10 cellular contexts compared by ENCODE assay signal in genomic region chr9:133419005-133419404, GRCh38. TPM values are rescaled to one million over a fixed set of nuclear protein-coding genes. Genes with fewer than 3 reads are reported as not detected.
A peak's percentile ranks its signal among the peaks of the same experiment; 100 is the strongest.
DNase-seq lines count a peak whose midpoint lies in the region; ATAC-seq and TF ChIP-seq lines count a peak whose summit lies in the region.
"Had no signal": no experiment of that assay in that cellular context is flagged by ENCODE, and none has a peak within 500 bp of the region (broad histone marks: within the 10 kb centered on the region; RNA-seq: fewer than 3 reads in every experiment).

No MANE protein-coding gene starts in this region.

- H3K27ac ChIP-seq in cardiac muscle cell, result no peak overlapping the region
- peak overlapping the region; percentile 94 for H3K27ac ChIP-seq in hepatocyte
- peak overlapping the region; percentile 90 to 94 (median 94) for H3K27ac ChIP-seq in transverse colon

- intact Hi-C loops in Right ventricle myocardium superior (cut with DNase I), result no loop called here
- intact Hi-C loops in transverse colon (cut with DNase I; ENCODE audit: low total_unique reads), result no loop called here

- WGBS in hepatocyte (ENCODE audit: low lambda C conversion rate, missing lambda C conversion rate), result 68% methylated on average over 13 of the region's 13 CpGs
- WGBS in transverse colon (ENCODE audit: low coverage in 1 of 2), 2 donors, result 46% methylated on average over 13 of the region's 13 CpGs; no CpG with 5 or more reads in 1 of the 2 donors

- H3K9me2 ChIP-seq in hepatocyte (replicated peaks; ENCODE audit: insufficient read depth), result no peaks in the 10 kb centered on the region

- TF ChIP-seq EP300 in transverse colon (IDR thresholded peaks at IDR 0.05; ENCODE audit: low read depth), result no peak

- POLR2A ChIA-PET in WTC11 (lab: Charles Lee), result interaction anchor here (0.8 to 1.3 kb wide), 2 partner anchors 11 to 16 kb away, joined by 3 read pairs; no protein-coding TSS in a partner anchor

- peak; percentile 63 for TF ChIP-seq POLR2A in transverse colon (IDR thresholded peaks at IDR 0.05)

- DNase-seq in cardiac muscle cell (ENCODE audit: low read depth in 1 of 2, low spot score in 1 of 2) (no peak), Right ventricle myocardium superior (no peak), WTC11 (ENCODE audit: low spot score) (no peak), hepatocyte (ENCODE audit: low spot score) (peak; percentile 40), transverse colon (peak; percentile 69), NCI-H526 treated with DMSO at 0.1 percent for 48 hours (lab: John Stamatoyannopoulos, UW) (no peak), GM19240 (ENCODE audit: insufficient read length, low spot score) (no peak)
- DNase-seq: NCI-H2171 had no signal

- H4K20me1 ChIP-seq in hepatocyte (ENCODE audit: insufficient read depth, poor library complexity, severe bottlenecking), result no peaks in the 10 kb centered on the region

- H3K4me1 Mint-ChIP-seq in WTC11, result peaks cover 39% of the 10 kb centered on the region

- in situ Hi-C loops in transverse colon (cut with MboI; ENCODE audit: low pct_ligation_motif_present in 1 of 4, low pct_unique_long_range_greater_than_20kb in 1 of 4, low sequenced_read_pairs in 3 of 4), result no loop called here

- peak overlapping the region; percentile 80 for H3K27ac Mint-ChIP-seq in WTC11

- TF ChIP-seq CTCF in cardiac muscle cell (IDR thresholded peaks at IDR 0.05; ENCODE audit: low read depth, low read length), result no peak
- no peak for TF ChIP-seq CTCF in WTC11 (IDR thresholded peaks at IDR 0.05)
- no peak for TF ChIP-seq CTCF in hepatocyte (IDR thresholded peaks at IDR 0.05; ENCODE audit: poor library complexity)
- TF ChIP-seq CTCF in transverse colon (IDR thresholded peaks at IDR 0.05), result no peak

- H3K79me2 ChIP-seq in hepatocyte, result peaks cover 36% of the 10 kb centered on the region

- H2AFZ ChIP-seq in hepatocyte, result peak overlapping the region; percentile 90

- H3K27me3 ChIP-seq in cardiac muscle cell (no peaks in the 10 kb centered on the region), hepatocyte (no peaks in the 10 kb centered on the region), transverse colon (no peaks in the 10 kb centered on the region)

- no peaks in the 10 kb centered on the region for H3K9me3 Mint-ChIP-seq in WTC11

- ATAC-seq in Right ventricle myocardium superior (ENCODE audit: poor library complexity) (no peak), WTC11 (no peak), HG02970 (IDR thresholded peaks at IDR 0.05; ENCODE audit: low FRiP score, unreplicated experiment) (no peak)

- H3K4me1 ChIP-seq in cardiac muscle cell (ENCODE audit: low read depth) (peaks cover 5% of the 10 kb centered on the region), hepatocyte (ENCODE audit: insufficient read depth) (peaks cover 13% of the 10 kb centered on the region), transverse colon (peaks cover 0 to 38% (median 27%) of the 10 kb centered on the region in 4 donors)

- peaks cover 12% of the 10 kb centered on the region for H3K36me3 Mint-ChIP-seq in WTC11

- CTCF ChIA-PET in WTC11 (lab: Charles Lee), result interaction anchor here (0.6 kb wide), 1 partner anchor 37 kb away, joined by 3 read pairs; no protein-coding TSS in a partner anchor

- H3K4me3 Mint-ChIP-seq in WTC11, result peak overlapping the region; percentile 96

- H3K4me2 ChIP-seq in hepatocyte, result peak overlapping the region; percentile 90

- H3K36me3 ChIP-seq in cardiac muscle cell, result no peaks in the 10 kb centered on the region
- no peaks in the 10 kb centered on the region for H3K36me3 ChIP-seq in hepatocyte (replicated peaks; ENCODE audit: insufficient read depth, low read depth)
- H3K36me3 ChIP-seq in transverse colon, result peaks cover 0 to 7% (median 0%) of the 10 kb centered on the region in 4 donors

- H3K9me3 ChIP-seq in cardiac muscle cell (ENCODE audit: low read depth) (no peaks in the 10 kb centered on the region), hepatocyte (ENCODE audit: low read depth) (no peaks in the 10 kb centered on the region), transverse colon (no peaks in the 10 kb centered on the region)

- H3K4me3 ChIP-seq in cardiac muscle cell (peak overlapping the region; percentile 88), hepatocyte (no peak overlapping the region), transverse colon (peak overlapping the region in 3 of 4 donors; percentile 80 to 99 (median 97))

- no peaks in the 10 kb centered on the region for H3K27me3 Mint-ChIP-seq in WTC11 (ENCODE audit: low read depth)

TF ChIP-seq in WTC11, 78 proteins besides CTCF, POLR2A, EP300 and RAD21:
- no peak for TF ChIP-seq CDX4 (CRISPR knock-in tag; IDR thresholded peaks at IDR 0.05; ENCODE audit: borderline replicate concordance)
- no peak for TF ChIP-seq SMAD4 (CRISPR knock-in tag; IDR thresholded peaks at IDR 0.05)
- no peak for TF ChIP-seq SP1 (CRISPR knock-in tag; conservative IDR thresholded peaks at IDR 0.05)
TF ChIP-seq in WTC11: peak in this region for 0.

RNA-seq across cellular contexts. Expression of gene REXO4, which starts 1.2 kb away (rescaled TPM):
- total RNA-seq in cardiac muscle cell (35.7 and 50.2 TPM in 2 replicates), Right ventricle myocardium superior (18.0 TPM), WTC11 (2021) (33.0 to 38.6 TPM (median 36.3 TPM) in 3 replicates), hepatocyte (16.6 and 19.4 TPM in 2 replicates), transverse colon (10 to 100 TPM; 12.1 to 21.9 (median 16.0) TPM)
- polyA plus RNA-seq in cardiac muscle cell (27.1 and 30.1 TPM in 2 replicates), hepatocyte (17.2 and 18.0 TPM in 2 replicates)

RNA-seq across cellular contexts. Expression of gene ADAMTS13, which starts 3.2 kb away (rescaled TPM):
- 12.2 and 16.9 TPM in 2 replicates for total RNA-seq in cardiac muscle cell
- polyA plus RNA-seq in cardiac muscle cell, result 10.1 and 11.2 TPM in 2 replicates
- 2.8 TPM for total RNA-seq in Right ventricle myocardium superior
- 12.0 to 16.4 TPM (median 15.9 TPM) in 3 replicates for total RNA-seq in WTC11 (2021)
- 1.5 and 6.8 TPM in 2 replicates for total RNA-seq in hepatocyte
- polyA plus RNA-seq in hepatocyte, result 6.5 and 11.4 TPM in 2 replicates
- total RNA-seq in transverse colon, result 10 to 100 TPM in 2 of 4 donors, 1 to 10 TPM in 2; 2.6 to 12.7 (median 7.2) TPM
- polyA plus RNA-seq: CD14-positive monocyte had no signal

RNA-seq across cellular contexts. Expression of gene CACFD1, which starts 40.8 kb away (rescaled TPM):
- 61.7 and 73.8 TPM in 2 replicates for total RNA-seq in cardiac muscle cell
- polyA plus RNA-seq in cardiac muscle cell, result 56.6 and 64.0 TPM in 2 replicates
- 12.9 TPM for total RNA-seq in Right ventricle myocardium superior
- total RNA-seq in WTC11 (2021), result 22.5 to 38.7 TPM (median 29.5 TPM) in 3 replicates
- 31.5 and 37.8 TPM in 2 replicates for total RNA-seq in hepatocyte
- polyA plus RNA-seq in hepatocyte, result 49.2 and 50.4 TPM in 2 replicates
- 100 to 1,000 TPM in 1 of 4 donors, 10 to 100 TPM in 3; 44.6 to 153 (median 80.0) TPM for total RNA-seq in transverse colon

RNA-seq across cellular contexts. Expression of gene STKLD1, which starts 42.8 kb away (rescaled TPM):
- total RNA-seq in cardiac muscle cell (2.0 and 2.2 TPM in 2 replicates), Right ventricle myocardium superior (0.27 TPM), WTC11 (2021) (0.94 to 1.6 TPM (median 0.98 TPM) in 3 replicates), hepatocyte (0.10 and 0.48 TPM in 2 replicates), transverse colon (1 to 10 TPM in 1 of 4 donors, under 1 TPM in 1, not detected in 2; 0.68 to 1.5 TPM)
- polyA plus RNA-seq in cardiac muscle cell (5.1 and 7.3 TPM in 2 replicates), hepatocyte (1.6 and 2.5 TPM in 2 replicates)
- polyA plus RNA-seq: CD14-positive monocyte had no signal

RNA-seq across cellular contexts. Expression of gene SURF4, which starts 43.1 kb away (rescaled TPM):
- total RNA-seq in cardiac muscle cell (121 and 191 TPM in 2 replicates), Right ventricle myocardium superior (58.3 TPM), WTC11 (2021) (171 to 173 TPM (median 173 TPM) in 3 replicates), hepatocyte (354 and 374 TPM in 2 replicates), transverse colon (100 to 1,000 TPM in 3 of 4 donors, 10 to 100 TPM in 1; 89.4 to 205 (median 147) TPM)
- polyA plus RNA-seq in cardiac muscle cell (129 and 200 TPM in 2 replicates), hepatocyte (294 and 360 TPM in 2 replicates)

Comparison
In these comparisons a context has a peak if more than half of its experiments do, and no peak if none do; other contexts are left out.
1. DNase-seq: peak in hepatocyte (single experiment) and transverse colon (single experiment); none in cardiac muscle cell (0 of 2), Right ventricle myocardium superior (single experiment), WTC11 (single experiment), NCI-H526 treated with DMSO at 0.1 percent for 48 hours (single experiment) and GM19240 (single experiment).